ENCODE assay signal across 11 cellular contexts in the genomic region with DNA sequence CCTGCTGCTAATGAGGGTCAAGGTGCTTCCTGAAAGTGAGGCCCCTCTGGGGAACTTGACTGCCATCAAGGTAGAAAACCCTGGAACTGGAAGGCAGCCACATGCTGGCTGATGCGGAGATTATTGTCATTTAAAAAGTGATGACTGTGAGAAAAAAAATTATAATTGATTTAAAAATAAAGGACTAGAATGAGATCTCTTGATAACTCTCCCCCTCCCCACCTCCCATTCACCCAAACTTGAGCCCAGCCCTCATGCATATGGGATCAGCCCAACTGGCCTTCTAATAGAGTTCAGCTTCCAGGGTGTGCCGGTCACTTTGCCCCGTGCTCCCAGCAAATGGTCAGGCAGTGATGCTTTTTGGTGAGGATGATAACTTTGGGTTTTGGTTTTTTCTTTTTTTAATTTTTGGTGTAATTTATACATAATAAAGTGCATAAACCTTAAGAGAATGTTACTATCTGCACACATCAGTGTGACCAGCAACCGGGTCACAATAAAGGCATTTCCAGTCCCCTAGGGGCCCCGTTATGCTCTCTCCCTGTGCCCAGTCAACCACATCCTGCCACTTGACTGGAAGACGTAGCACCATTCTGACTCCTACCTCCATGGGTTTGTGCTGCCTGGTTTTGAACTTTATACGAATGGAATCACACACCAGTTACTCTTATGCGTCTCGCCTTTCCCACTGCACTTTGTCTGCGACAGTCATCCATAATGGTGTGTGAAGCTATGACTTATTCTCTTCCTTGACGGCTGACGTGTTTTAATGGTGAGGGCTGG.
DNase-seq lines count a peak whose midpoint lies in the region; ATAC-seq and TF ChIP-seq lines count a peak whose summit lies in the region.
"Had no signal": no experiment of that assay in that cellular context is flagged by ENCODE, and none has a peak within 500 bp of the region (broad histone marks: within the 10 kb centered on the region; RNA-seq: fewer than 3 reads in every experiment).

No MANE protein-coding gene starts in this region.

- CTCF ChIA-PET in Panc1 (lab: Charles Lee): interaction anchor here (0.7 to 1.3 kb wide), 3 partner anchors 37 to 378 kb away, joined by 6 to 13 read pairs (median 7); no protein-coding TSS in a partner anchor
- CTCF ChIA-PET in HEK293T (lab: Yijun Ruan, JAX): interaction anchor here (0.5 to 3.8 kb wide), 9 partner anchors 12 to 389 kb away, joined by 3 to 50 read pairs (median 4); no protein-coding TSS in a partner anchor

- H3K9me3 ChIP-seq in Panc1 (ENCODE audit: control insufficient read depth, insufficient read depth, low read depth, low read length) (no peaks in the 10 kb centered on the region), fibroblast of lung (ENCODE audit: control insufficient read depth, insufficient read depth, low read depth, low read length) (no peaks in the 10 kb centered on the region)
- H3K9me3 ChIP-seq: suprapubic skin had no signal

- H3K27ac ChIP-seq in Panc1 (ENCODE audit: low read length) (peak overlapping the region; percentile 100), fibroblast of lung (ENCODE audit: insufficient read depth, low read length) (peak overlapping the region; percentile 80)
- H3K27ac ChIP-seq: suprapubic skin had no signal

- H3K27me3 ChIP-seq in Panc1 (ENCODE audit: control insufficient read depth, insufficient read depth, low read length) (no peaks in the 10 kb centered on the region), fibroblast of lung (ENCODE audit: control insufficient read depth, insufficient read depth, low read length) (no peaks in the 10 kb centered on the region)

- H3K36me3 ChIP-seq in Panc1 (ENCODE audit: control insufficient read depth, insufficient read depth, low read length) (no peaks in the 10 kb centered on the region), fibroblast of lung (ENCODE audit: control insufficient read depth, insufficient read depth, low read length) (no peaks in the 10 kb centered on the region)
- H3K36me3 ChIP-seq: suprapubic skin had no signal

- no peak overlapping the region for H2AFZ ChIP-seq in fibroblast of lung (ENCODE audit: low read length)

- H3K4me3 ChIP-seq in Panc1 (ENCODE audit: low read depth in 2 of 2, low read length in 2 of 2): peak overlapping the region in 1 of 2 experiments; percentile 29; a peak in 2 of 4 replicates
- no peak overlapping the region for H3K4me3 ChIP-seq in fibroblast of lung (replicated peaks in 1 of 4; ENCODE audit: control extremely low read depth in 1 of 4, insufficient read depth in 1 of 4, low read depth in 3 of 4, low read length in 4 of 4)
- H3K4me3 ChIP-seq: suprapubic skin had no signal

- DNase-seq in Caki2 (ENCODE audit: low read depth): peak; percentile 62
- DNase-seq in Panc1 (ENCODE audit: low read depth, low spot score): no peak
- DNase-seq in fibroblast of lung (ENCODE audit: low read depth in 2 of 2): peak in 1 of 2 donors; percentile 42
- no peak for DNase-seq in progenitor cell of endocrine pancreas (ENCODE audit: low spot score, unreplicated experiment)
- no peak for DNase-seq in HEK293T (ENCODE audit: extremely low spot score)
- DNase-seq in HuH-7 (ENCODE audit: low spot score): no peak
- DNase-seq: midbrain had no signal

- intact Hi-C loops in Panc1 (cut with micrococcal nuclease; ENCODE audit: unreplicated experiment): loop anchor here (10.0 kb wide), 2 partner anchors 61 to 291 kb away; a partner anchor contains a TSS

- in situ Hi-C loops in Caki2 (cut with HindIII; ENCODE audit: low pct_unique_long_range_greater_than_20kb, low sequenced_read_pairs): no loop called here
- in situ Hi-C loops in Panc1 (cut with HindIII; ENCODE audit: low pct_unique_long_range_greater_than_20kb, low sequenced_read_pairs): no loop called here

- peak overlapping the region; percentile 36 for H3K4me3 Mint-ChIP-seq in progenitor cell of endocrine pancreas (ENCODE audit: low read depth)
- H3K4me3 Mint-ChIP-seq: T-cell had no signal

- no peak for TF ChIP-seq CTCF in Panc1 (IDR thresholded peaks at IDR 0.05)
- TF ChIP-seq CTCF in fibroblast of lung (conservative IDR thresholded peaks at IDR 0.05 in 1 of 2, IDR thresholded peaks at IDR 0.05 in 1 of 2; ENCODE audit: low read depth in 1 of 2, low read length in 2 of 2): no peak
- no peak for TF ChIP-seq CTCF in progenitor cell of endocrine pancreas (IDR thresholded peaks at IDR 0.05; ENCODE audit: unreplicated experiment)

- no peaks in the 10 kb centered on the region for H3K36me3 Mint-ChIP-seq in progenitor cell of endocrine pancreas (ENCODE audit: insufficient read depth)
- H3K36me3 Mint-ChIP-seq: T-cell had no signal

- POLR2A ChIA-PET in Panc1 (lab: Charles Lee) (interaction anchor here (1.1 kb wide), 1 partner anchor 8 kb away, joined by 3 read pairs; no protein-coding TSS in a partner anchor), HEK293T (lab: Yijun Ruan, JAX) (interaction anchor here (0.8 to 1.6 kb wide), 5 partner anchors 11 to 42 kb away, joined by 3 to 9 read pairs (median 7); no protein-coding TSS in a partner anchor)

- no peaks in the 10 kb centered on the region for H4K20me1 ChIP-seq in fibroblast of lung (ENCODE audit: control insufficient read depth, extremely low read depth, insufficient read depth, low read length)

- no TSS peak for BruUV-seq in Panc1 (replicated peaks; lab: Mats Ljungman, UMichigan)

- H3K4me2 ChIP-seq in fibroblast of lung (ENCODE audit: extremely low read depth, insufficient read depth, low read length): peak overlapping the region; percentile 66

- H3K4me1 ChIP-seq in Panc1 (ENCODE audit: control insufficient read depth, insufficient read depth, low read length) (peaks cover 68% of the 10 kb centered on the region), fibroblast of lung (ENCODE audit: control insufficient read depth, extremely low read depth, insufficient read depth, low read length) (peaks cover 10% of the 10 kb centered on the region)

- H3K9me3 Mint-ChIP-seq in progenitor cell of endocrine pancreas (ENCODE audit: low read depth): no peaks in the 10 kb centered on the region
- H3K9me3 Mint-ChIP-seq: T-cell had no signal

- ATAC-seq in Panc1 (no peak), HG03095 (IDR thresholded peaks at IDR 0.05; ENCODE audit: unreplicated experiment) (no peak), GM18870 (IDR thresholded peaks at IDR 0.05; ENCODE audit: unreplicated experiment) (no peak)
- ATAC-seq: T-cell had no signal

- H3K9ac ChIP-seq in fibroblast of lung (ENCODE audit: insufficient read depth, low read length): no peak overlapping the region

- peak overlapping the region; percentile 97 for H3K27ac Mint-ChIP-seq in progenitor cell of endocrine pancreas
- H3K27ac Mint-ChIP-seq: T-cell had no signal

- peaks cover 39% of the 10 kb centered on the region for H3K4me1 Mint-ChIP-seq in progenitor cell of endocrine pancreas (ENCODE audit: low read depth)
- H3K4me1 Mint-ChIP-seq: T-cell had no signal

- H3K79me2 ChIP-seq in fibroblast of lung (ENCODE audit: control insufficient read depth, insufficient read depth, low read length): no peaks in the 10 kb centered on the region

- peaks cover 8% of the 10 kb centered on the region for H3K27me3 Mint-ChIP-seq in progenitor cell of endocrine pancreas

TF ChIP-seq in HEK293T, 16 proteins besides CTCF, POLR2A, EP300 and RAD21:
- TF ChIP-seq ZNF384 (IDR thresholded peaks at IDR 0.05) (no peak), HDGF (IDR thresholded peaks at IDR 0.05; ENCODE audit: borderline replicate concordance) (no peak), L3MBTL2 (conservative IDR thresholded peaks at IDR 0.05) (no peak), FOXK2 (IDR thresholded peaks at IDR 0.05) (no peak), SUZ12 (IDR thresholded peaks at IDR 0.05) (no peak), NFRKB (IDR thresholded peaks at IDR 0.05) (no peak), FOXA1 (IDR thresholded peaks at IDR 0.05) (no peak)
